Comparison of ENCODE assay signal across 2 cellular contexts in genomic region chrX:94676285-94676684, GRCh38.
TF ChIP-seq lines count a peak whose summit lies in the region.

No MANE protein-coding gene starts in this region.

TF ChIP-seq in SK-N-SH, 30 proteins besides CTCF, POLR2A, EP300 and RAD21 (continued from another document):
- TF ChIP-seq ZBTB33 (IDR thresholded peaks at IDR 0.05; ENCODE audit: borderline replicate concordance, low read depth) (no peak), FOSL2 (IDR thresholded peaks at IDR 0.05; ENCODE audit: borderline replicate concordance, low read depth) (no peak), MAX (IDR thresholded peaks at IDR 0.05; ENCODE audit: low read depth) (no peak), POLR2AphosphoS5 (IDR thresholded peaks at IDR 0.05; ENCODE audit: low read depth, low read length) (no peak), MEF2A (IDR thresholded peaks at IDR 0.05; ENCODE audit: borderline replicate concordance, low read depth) (no peak), USF2 (IDR thresholded peaks at IDR 0.05; ENCODE audit: borderline replicate concordance, low read depth, low read length) (no peak), JUND (IDR thresholded peaks at IDR 0.05) (no peak)

TF ChIP-seq in SK-N-SH treated with all-trans-retinoic acid at 6 μM for 48 hours, 23 proteins besides CTCF, POLR2A, EP300 and RAD21 (continued from another document):
- no peak for TF ChIP-seq TSHZ2 (CRISPR knock-in tag; IDR thresholded peaks at IDR 0.05)
- TF ChIP-seq ZNF565 (CRISPR knock-in tag; conservative IDR thresholded peaks at IDR 0.05; ENCODE audit: low read depth): no peak
- no peak for TF ChIP-seq ZFP3 (CRISPR knock-in tag; IDR thresholded peaks at IDR 0.05)
- TF ChIP-seq ESRRG (CRISPR knock-in tag; IDR thresholded peaks at IDR 0.05): no peak
- no peak for TF ChIP-seq ZC3H10 (CRISPR knock-in tag; IDR thresholded peaks at IDR 0.05)
- TF ChIP-seq TOX (CRISPR knock-in tag; IDR thresholded peaks at IDR 0.05; ENCODE audit: borderline replicate concordance): no peak
- no peak for TF ChIP-seq CSRNP3 (CRISPR knock-in tag; IDR thresholded peaks at IDR 0.05)
